8 cellular contexts compared by ENCODE assay signal in the genomic region with DNA sequence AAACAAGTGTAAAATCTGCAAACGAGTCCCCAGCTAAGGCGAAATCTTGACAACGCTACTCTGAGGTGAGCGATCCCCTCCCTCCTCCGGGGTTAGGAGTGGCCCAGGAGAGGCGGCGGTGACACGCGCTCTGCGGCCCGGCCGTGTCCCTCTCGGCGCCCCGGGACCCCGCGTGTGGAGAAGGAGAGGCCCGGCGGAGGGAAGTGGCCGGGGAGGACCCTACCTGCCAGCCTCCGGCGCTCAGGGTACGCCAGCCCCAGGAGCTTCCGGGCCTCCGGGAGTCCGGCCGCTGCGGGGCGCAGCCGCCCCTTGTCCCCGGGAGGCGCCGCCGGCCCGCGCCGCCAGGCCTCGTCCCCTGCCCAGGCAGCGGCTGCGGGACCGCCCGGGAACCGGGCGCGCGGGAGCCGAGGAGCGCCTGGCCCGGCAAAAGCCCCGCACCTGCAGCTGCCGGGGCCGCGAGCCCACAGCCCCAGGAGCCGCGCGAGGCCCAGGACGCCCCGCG. TPM values are rescaled to one million over a fixed set of nuclear protein-coding genes. Genes with fewer than 3 reads are reported as not detected.
DNase-seq lines count a peak whose midpoint lies in the region; ATAC-seq and TF ChIP-seq lines count a peak whose summit lies in the region.

No MANE protein-coding gene starts in this region.

- no peak for TF ChIP-seq EP300 in sigmoid colon (IDR thresholded peaks at IDR 0.05)

- DNase-seq in CD1c-positive myeloid dendritic cell (ENCODE audit: extremely low spot score), result peak; percentile 51
- peak; percentile 26 for DNase-seq in GM19240 (ENCODE audit: insufficient read length, low spot score)
- DNase-seq in T-cell, result peak in 21 of 34 experiments; percentile 3 to 29 (median 11)
- DNase-seq in astrocyte of the spinal cord (ENCODE audit: low read depth, low spot score), result no peak
- DNase-seq in sigmoid colon, result peak; percentile 75
- DNase-seq in NCI-H1105 treated with DMSO at 0.1 percent for 48 hours (lab: John Stamatoyannopoulos, UW), result no peak

- intact Hi-C loops in sigmoid colon (cut with DNase I), result loop anchor here (2.0 kb wide), 2 partner anchors 39 to 49 kb away; partner anchors contain the start of gene NUP133

- H3K36me3 Mint-ChIP-seq in T-cell, result peaks cover 3% of the 10 kb centered on the region

- no peaks in the 10 kb centered on the region for H3K27me3 ChIP-seq in sigmoid colon

- in situ Hi-C loops in astrocyte of the spinal cord (cut with HindIII; ENCODE audit: low sequenced_read_pairs), result no loop called here

- peak overlapping the region; percentile 62 for H3K4me3 ChIP-seq in astrocyte of the spinal cord (ENCODE audit: low read depth, low read length)
- H3K4me3 ChIP-seq in iPS-11a (ENCODE audit: low read depth, low read length), result peak overlapping the region; percentile 69
- H3K4me3 ChIP-seq in sigmoid colon, result peak overlapping the region; percentile 75 to 98 (median 82)

- H3K9me3 ChIP-seq in sigmoid colon, result no peaks in the 10 kb centered on the region

- peak overlapping the region; percentile 92 to 99 (median 94) for H3K27ac ChIP-seq in sigmoid colon

- CTCF ChIA-PET in T-cell (lab: Charles Lee), result interaction anchor here in 1 of 2 donors (0.7 to 0.9 kb wide), 2 partner anchors 51 to 67 kb away, joined by 3 to 8 read pairs; no protein-coding TSS in a partner anchor

- H3K27ac Mint-ChIP-seq in T-cell, result peak overlapping the region; percentile 87

- WGBS in sigmoid colon, 2 donors, result 0% methylated on average over 59 of the region's 59 CpGs

- TF ChIP-seq POLR2A in sigmoid colon (IDR thresholded peaks at IDR 0.05), result no peak

- H3K27me3 Mint-ChIP-seq in T-cell, result no peaks in the 10 kb centered on the region

- POLR2A ChIA-PET in T-cell (lab: Charles Lee), result interaction anchor here in 1 of 2 donors (0.5 kb wide), 1 partner anchor 1395 kb away, joined by 5 read pairs; no protein-coding TSS in a partner anchor

- H3K4me1 ChIP-seq in sigmoid colon, result peaks cover 0 to 59% (median 40%) of the 10 kb centered on the region in 4 donors

- ATAC-seq in HG03342 (IDR thresholded peaks at IDR 0.05; ENCODE audit: unreplicated experiment) (peak; percentile 24), T-cell (replicated peaks in 1 of 4) (peak; percentile 15 to 25 (median 20))

- TF ChIP-seq CTCF in astrocyte of the spinal cord (IDR thresholded peaks at IDR 0.05; ENCODE audit: low read depth, low read length) (peak; percentile 2), sigmoid colon (IDR thresholded peaks at IDR 0.05) (no peak)

- no peaks in the 10 kb centered on the region for H3K36me3 ChIP-seq in sigmoid colon

- H3K4me1 Mint-ChIP-seq in T-cell, result peaks cover 49 to 50% (median 49%) of the 10 kb centered on the region in 3 donors

- no peaks in the 10 kb centered on the region for H3K9me3 Mint-ChIP-seq in T-cell

- H3K4me3 Mint-ChIP-seq in T-cell, result peak overlapping the region; percentile 87 to 88 (median 88)

RNA-seq across cellular contexts. Expression of gene ABCB10, which starts 0.5 kb away (rescaled TPM):
- total RNA-seq in T-cell, result 10 to 100 TPM; 15.8 to 18.9 (median 18.2) TPM
- 10 to 100 TPM; 12.1 to 19.4 (median 16.5) TPM for total RNA-seq in sigmoid colon
- 1 to 10 TPM; 4.4 to 9.6 (median 5.4) TPM for polyA plus RNA-seq in sigmoid colon

RNA-seq across cellular contexts. Expression of gene NUP133, which starts 49.8 kb away (rescaled TPM):
- 10 to 100 TPM; 32.3 to 47.6 (median 45.3) TPM for total RNA-seq in T-cell
- 10 to 100 TPM; 23.7 to 31.7 (median 27.6) TPM for total RNA-seq in sigmoid colon
- polyA plus RNA-seq in sigmoid colon, result 10 to 100 TPM in 1 of 3 donors, 1 to 10 TPM in 2; 4.8 to 12.9 (median 6.9) TPM

Comparison
In these comparisons a context has a peak if more than half of its experiments do, and no peak if none do; other contexts are left out.
1. DNase-seq: peak in CD1c-positive myeloid dendritic cell (single experiment), GM19240 (single experiment), T-cell (21 of 34) and sigmoid colon (single experiment); none in astrocyte of the spinal cord (single experiment) and NCI-H1105 treated with DMSO at 0.1 percent for 48 hours (single experiment).
2. Peak in every context shown above with its lines, with median percentiles within 50 percentile points of each other: H3K4me3 ChIP-seq.